ENCODE assay signal across 16 cellular contexts in the genomic region with DNA sequence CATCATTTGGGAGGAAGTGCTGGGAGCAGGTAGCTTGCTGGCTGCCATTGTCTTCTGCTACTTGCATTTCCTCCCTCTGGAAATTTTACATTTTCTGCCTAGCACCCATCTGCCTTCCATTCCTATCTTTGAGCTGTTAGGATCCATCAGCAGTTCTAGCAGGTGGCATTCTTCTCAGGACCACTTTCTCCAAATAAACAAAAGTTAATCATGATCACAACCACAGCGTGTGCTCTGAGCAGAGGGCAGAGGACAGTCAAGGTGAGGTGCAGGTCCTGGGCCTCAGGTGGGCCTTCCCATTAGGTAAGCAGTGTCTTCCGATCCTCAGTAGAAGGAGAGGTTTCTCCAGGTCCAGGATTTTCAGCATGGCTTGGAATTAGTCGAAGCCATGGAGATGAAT.
"Had no signal": no experiment of that assay in that cellular context is flagged by ENCODE, and none has a peak within 500 bp of the region (broad histone marks: within the 10 kb centered on the region; RNA-seq: fewer than 3 reads in every experiment).

No MANE protein-coding gene starts in this region.

- H3K27ac Mint-ChIP-seq: activated CD4-positive, alpha-beta T cell treated with anti-CD3 and anti-CD28 coated beads, Interleukin-2, amount 10 ng/mL, durations not matched to agents 7 days and 5 days; neural progenitor cell had no signal

- H3K4me1 ChIP-seq: ascending aorta, gastroesophageal sphincter, neural progenitor cell had no signal

- H3K4me3 ChIP-seq: ascending aorta, cardiac muscle cell, gastroesophageal sphincter, neural progenitor cell, skin epidermis, transverse colon had no signal

- H3K9me3 Mint-ChIP-seq: activated CD4-positive, alpha-beta T cell treated with anti-CD3 and anti-CD28 coated beads, Interleukin-2, amount 10 ng/mL, durations not matched to agents 7 days and 5 days; activated T-cell treated with anti-CD3 and anti-CD28 coated beads, Interleukin-2, amount 50 U/mL, for 24 hours; neural progenitor cell had no signal

- H3K27ac ChIP-seq: ascending aorta, cardiac muscle cell, epithelial cell of prostate, gastroesophageal sphincter, neural progenitor cell, parathyroid adenoma, skin epidermis, transverse colon, WERI-Rb-1 had no signal

- H3K9ac ChIP-seq: neural progenitor cell, parathyroid adenoma had no signal

- H2AFZ ChIP-seq: neural progenitor cell, parathyroid adenoma had no signal

- H3K79me2 ChIP-seq: parathyroid adenoma had no signal

- H3K4me3 Mint-ChIP-seq: activated CD4-positive, alpha-beta T cell treated with anti-CD3 and anti-CD28 coated beads, Interleukin-2, amount 10 ng/mL, durations not matched to agents 7 days and 5 days; activated T-cell treated with anti-CD3 and anti-CD28 coated beads, Interleukin-2, amount 50 U/mL, for 24 hours; neural progenitor cell had no signal

- H3K36me3 ChIP-seq: ascending aorta, cardiac muscle cell, neural progenitor cell, transverse colon, WERI-Rb-1 had no signal

- DNase-seq: activated CD4-positive, alpha-beta T cell treated with anti-CD3 and anti-CD28 coated beads, Interleukin-2, amount 10 ng/mL, durations not matched to agents 7 days and 5 days; activated effector memory CD4-positive, alpha-beta T cell treated with anti-CD3 and anti-CD28 coated beads, Interleukin-2, amount 50 U/mL, for 16 hours; activated T-cell treated with anti-CD3 and anti-CD28 coated beads, Interleukin-2, amount 50 U/mL, for 24 hours; effector CD8-positive, alpha-beta T cell; left ventricle myocardium superior; retina; substantia nigra; transverse colon; WERI-Rb-1 had no signal

- H3K27me3 ChIP-seq: ascending aorta, cardiac muscle cell, gastroesophageal sphincter, neural progenitor cell, transverse colon had no signal

- H3K9me3 ChIP-seq: ascending aorta, gastroesophageal sphincter, transverse colon had no signal

- H3K4me2 ChIP-seq: neural progenitor cell had no signal

- ATAC-seq: gastroesophageal sphincter, left ventricle myocardium superior had no signal

- H3K27me3 Mint-ChIP-seq: activated CD4-positive, alpha-beta T cell treated with anti-CD3 and anti-CD28 coated beads, Interleukin-2, amount 10 ng/mL, durations not matched to agents 7 days and 5 days; activated T-cell treated with anti-CD3 and anti-CD28 coated beads, Interleukin-2, amount 50 U/mL, for 24 hours had no signal
